ENCODE assay signal across 10 cellular contexts in the genomic region with DNA sequence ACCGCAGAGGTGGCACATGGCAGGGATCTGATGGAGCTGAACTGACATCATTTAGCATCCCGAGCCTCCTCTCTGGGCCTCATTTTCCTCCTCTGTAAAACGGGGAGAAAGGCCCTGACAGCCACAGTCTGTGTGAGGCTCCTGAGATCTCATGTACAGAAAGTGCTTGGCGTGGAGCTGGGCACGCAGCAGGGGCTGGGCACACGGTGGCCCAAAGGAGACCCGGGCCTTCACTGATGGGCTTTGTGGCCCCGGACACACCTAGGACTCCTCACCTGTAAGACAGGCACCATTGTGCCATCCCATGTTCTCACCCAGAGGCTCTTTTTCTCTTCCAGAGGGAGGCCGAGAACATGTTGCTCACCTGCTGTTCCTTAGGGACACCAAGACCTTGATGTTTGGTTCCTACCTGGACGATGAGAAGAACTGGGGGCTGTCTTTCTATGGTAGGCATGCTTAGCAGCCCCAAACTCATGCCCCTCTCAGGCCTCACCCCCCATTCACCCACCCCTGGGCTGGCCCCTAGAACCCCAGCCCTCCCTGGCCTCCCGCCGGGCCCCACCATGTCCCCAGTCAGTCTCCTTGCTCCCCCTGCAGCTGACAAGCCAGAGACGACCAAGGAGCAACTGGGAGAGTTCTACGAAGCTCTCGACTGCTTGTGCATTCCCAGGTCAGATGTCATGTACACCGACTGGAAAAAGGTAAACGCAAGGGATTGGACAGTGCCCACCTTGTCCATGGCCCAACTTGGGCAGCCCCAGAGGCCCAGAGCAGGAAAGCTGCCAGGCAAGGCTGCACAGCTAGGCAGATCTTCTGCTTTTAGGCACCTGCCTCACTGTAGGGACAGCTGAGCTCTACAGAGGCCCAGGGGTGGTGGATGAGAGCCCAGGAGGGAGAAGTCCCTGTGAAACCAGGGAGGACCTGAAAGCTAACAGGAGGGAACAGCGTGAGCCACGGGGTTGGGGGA. TPM values are rescaled to one million over a fixed set of nuclear protein-coding genes. Genes with fewer than 3 reads are reported as not detected.
"Had no signal": no experiment of that assay in that cellular context is flagged by ENCODE, and none has a peak within 500 bp of the region (broad histone marks: within the 10 kb centered on the region; RNA-seq: fewer than 3 reads in every experiment).

No MANE protein-coding gene starts in this region.

RNA-seq across cellular contexts. Expression of gene ORM2, which starts 1.8 kb away (rescaled TPM):
- total RNA-seq: activated CD8-positive, alpha-beta memory T cell treated with anti-CD3 and anti-CD28 coated beads for 36 hours; activated T-helper 1 cell treated with anti-CD3 and anti-CD28 coated beads, Interleukin-12 subunit alpha, Interleukin-12 subunit beta, Interleukin-2, Interleukin-4 antibody, amounts not matched to agents 30 ng/mL and 10 ng/mL and 1 ng/mL, durations not matched to agents 14 hours and 24 hours and 36 hours; astrocyte; cerebellum; esophagus muscularis mucosa; gastroesophageal sphincter; heart left ventricle; lower leg skin; sigmoid colon; tibial nerve had no signal

RNA-seq across cellular contexts. Expression of gene ORM1, which starts 8.6 kb away (rescaled TPM):
- total RNA-seq: activated CD8-positive, alpha-beta memory T cell treated with anti-CD3 and anti-CD28 coated beads for 36 hours; activated T-helper 1 cell treated with anti-CD3 and anti-CD28 coated beads, Interleukin-12 subunit alpha, Interleukin-12 subunit beta, Interleukin-2, Interleukin-4 antibody, amounts not matched to agents 30 ng/mL and 10 ng/mL and 1 ng/mL, durations not matched to agents 14 hours and 24 hours and 36 hours; astrocyte; cerebellum; lower leg skin; sigmoid colon; tibial nerve had no signal
